Comparison of ENCODE assay signal across 13 cellular contexts in the genomic region with DNA sequence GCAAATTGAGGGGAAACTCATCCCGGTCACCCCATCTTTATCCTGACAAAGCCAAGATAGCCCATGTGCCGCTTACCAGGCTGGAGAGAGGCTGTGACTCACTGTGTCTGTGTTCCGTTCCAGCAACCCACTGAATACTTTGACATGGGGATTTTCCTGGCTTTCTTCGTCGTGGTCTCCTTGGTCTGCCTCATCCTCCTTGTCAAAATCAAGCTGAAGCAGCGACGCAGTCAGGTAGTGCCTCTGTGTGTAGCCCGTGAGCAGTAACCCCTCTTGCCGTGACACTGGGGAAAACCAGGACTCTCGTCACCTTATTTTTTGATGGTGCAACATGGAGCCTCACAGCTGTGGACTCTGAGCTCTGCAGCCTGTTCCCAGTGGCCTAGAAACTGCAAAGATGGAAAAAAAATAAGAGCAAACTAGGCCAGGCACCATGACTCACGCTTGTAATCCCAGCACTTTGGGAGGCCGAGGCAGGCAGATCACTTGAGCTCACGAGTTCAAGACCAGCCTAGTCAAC. TPM values are rescaled to one million over a fixed set of nuclear protein-coding genes. Genes with fewer than 3 reads are reported as not detected.
DNase-seq lines count a peak whose midpoint lies in the region; TF ChIP-seq lines count a peak whose summit lies in the region.
"Had no signal": no experiment of that assay in that cellular context is flagged by ENCODE, and none has a peak within 500 bp of the region (broad histone marks: within the 10 kb centered on the region; RNA-seq: fewer than 3 reads in every experiment).

No MANE protein-coding gene starts in this region.

- H2BK15ac ChIP-seq in mesendoderm (replicated peaks; ENCODE audit: low read depth), result no peak overlapping the region

- no peak overlapping the region for H3K9ac ChIP-seq in mesendoderm (ENCODE audit: low read length)

- peak overlapping the region; percentile 1 for H3K4me3 ChIP-seq in fibroblast of the aortic adventitia (ENCODE audit: low read depth, low read length)
- H3K4me3 ChIP-seq in skeletal muscle cell (ENCODE audit: low read depth, low read length), result no peak overlapping the region
- H3K4me3 ChIP-seq in mesendoderm (ENCODE audit: low read length), result no peak overlapping the region
- H3K4me3 ChIP-seq: pancreas had no signal

- no peak overlapping the region for H3K56ac ChIP-seq in mesendoderm (ENCODE audit: low read length)

- H3K4me2 ChIP-seq in mesendoderm (ENCODE audit: low read length), result no peak overlapping the region

- H2AK5ac ChIP-seq in mesendoderm (ENCODE audit: low read length), result no peak overlapping the region

- no peak overlapping the region for H3K23ac ChIP-seq in mesendoderm (ENCODE audit: low read length)

- WGBS in mesendoderm (ENCODE audit: extremely low coverage, insufficient coverage, low lambda C conversion rate), result no CpG with 5 or more reads among the region's 13 CpGs

- H2BK5ac ChIP-seq in mesendoderm (ENCODE audit: low read length), result no peak overlapping the region

- H3K79me1 ChIP-seq in mesendoderm (ENCODE audit: low read length), result no peaks in the 10 kb centered on the region

- DNase-seq in GM04504 (ENCODE audit: low read depth) (peak; percentile 51), amniotic epithelial cell (ENCODE audit: low read depth) (peak; percentile 90), fibroblast of the aortic adventitia (ENCODE audit: low read depth) (peak; percentile 77), skeletal muscle cell (ENCODE audit: low read depth) (peak; percentile 39), mesendoderm (no peak), NCI-H1105 (lab: John Stamatoyannopoulos, UW) (no peak), NCI-H526 (lab: John Stamatoyannopoulos, UW) (no peak)
- DNase-seq in activated effector memory CD4-positive, alpha-beta T cell treated with Interleukin-2 at 50 U/mL for 16 hours, result no peak
- DNase-seq: activated CD4-positive, alpha-beta memory T cell treated with anti-CD3 and anti-CD28 coated beads, Interleukin-2, amount 10 ng/mL, durations not matched to agents 7 days and 5 days; CD8-positive, alpha-beta T cell; NCI-H1930; pancreas; SHP77 had no signal

- peaks cover 2% of the 10 kb centered on the region for H3K36me3 ChIP-seq in mesendoderm (ENCODE audit: control insufficient read depth, insufficient read depth, low read length)

- no peak overlapping the region for H2BK120ac ChIP-seq in mesendoderm (ENCODE audit: low read depth, low read length)

- TF ChIP-seq CTCF in fibroblast of the aortic adventitia (IDR thresholded peaks at IDR 0.05; ENCODE audit: insufficient read depth, low read length), result no peak

- H3K18ac ChIP-seq in mesendoderm (ENCODE audit: low read length), result no peak overlapping the region

- H3K79me2 ChIP-seq in mesendoderm (ENCODE audit: control insufficient read depth, insufficient read depth, low read length), result no peaks in the 10 kb centered on the region

- H3K27me3 ChIP-seq in mesendoderm (ENCODE audit: insufficient read depth, low read length, poor library complexity), result no peaks in the 10 kb centered on the region
- H3K27me3 ChIP-seq: pancreas had no signal

- H4K8ac ChIP-seq in mesendoderm (ENCODE audit: low read depth, low read length), result no peak overlapping the region

- H3K4ac ChIP-seq in mesendoderm (ENCODE audit: low read depth, low read length), result no peak overlapping the region

- no peak overlapping the region for H4K5ac ChIP-seq in mesendoderm (ENCODE audit: low read length)

- H3K27ac ChIP-seq in mesendoderm (ENCODE audit: low read depth, low read length), result no peak overlapping the region

- H3K4me1 ChIP-seq in mesendoderm (ENCODE audit: control insufficient read depth, low read depth, low read length), result no peaks in the 10 kb centered on the region

RNA-seq across cellular contexts. Expression of a gene that starts 16.9 kb away (rescaled TPM):
- total RNA-seq in fibroblast of the aortic adventitia (ENCODE audit: low replicate concordance), result not detected in 2 replicates
- not detected for polyA plus RNA-seq in mesendoderm (2013, experiment 1 of 2)
- polyA plus RNA-seq in mesendoderm (2013, experiment 2 of 2), result not detected
- total RNA-seq: activated CD4-positive, alpha-beta memory T cell treated with anti-CD3 and anti-CD28 coated beads, Interleukin-2, amount 10 ng/mL, durations not matched to agents 7 days and 5 days; CD8-positive, alpha-beta T cell; pancreas had no signal

RNA-seq across cellular contexts. Expression of a gene that starts 28.1 kb away (rescaled TPM):
- 2.5 and 5.7 TPM in 2 replicates for total RNA-seq in fibroblast of the aortic adventitia (ENCODE audit: low replicate concordance)
- polyA plus RNA-seq in mesendoderm (2013, experiment 1 of 2), result 1.6 TPM
- polyA plus RNA-seq in mesendoderm (2013, experiment 2 of 2), result 1.5 TPM
- total RNA-seq: activated CD4-positive, alpha-beta memory T cell treated with anti-CD3 and anti-CD28 coated beads, Interleukin-2, amount 10 ng/mL, durations not matched to agents 7 days and 5 days; CD8-positive, alpha-beta T cell had no signal

Comparison
In these comparisons a context has a peak if more than half of its experiments do, and no peak if none do; other contexts are left out.
1. DNase-seq: peak in GM04504 (single experiment), amniotic epithelial cell (single experiment), fibroblast of the aortic adventitia (single experiment) and skeletal muscle cell (single experiment); none in mesendoderm (single experiment), activated effector memory CD4-positive, alpha-beta T cell treated with Interleukin-2 at 50 U/mL for 16 hours (single experiment), NCI-H1105 (single experiment) and NCI-H526 (0 of 2).